24 cellular contexts compared by ENCODE assay signal in genomic region chr20:59596690-59597089, GRCh38. TPM values are rescaled to one million over a fixed set of nuclear protein-coding genes. Genes with fewer than 3 reads are reported as not detected.
"Had no signal": no experiment of that assay in that cellular context is flagged by ENCODE, and none has a peak within 500 bp of the region (broad histone marks: within the 10 kb centered on the region; RNA-seq: fewer than 3 reads in every experiment).

No MANE protein-coding gene starts in this region.

- H3K9ac ChIP-seq: parathyroid adenoma had no signal

- H3K36me3 ChIP-seq: gastroesophageal sphincter, lower lobe of right lung, transverse colon had no signal

- H3K4me3 ChIP-seq: gastroesophageal sphincter, lower lobe of right lung, transverse colon had no signal

- H3K4me1 ChIP-seq: gastroesophageal sphincter, lower lobe of right lung, parathyroid adenoma, transverse colon had no signal

- DNase-seq: activated CD4-positive, alpha-beta T cell treated with anti-CD3 and anti-CD28 coated beads for 36 hours; activated CD4-positive, CD25-positive, alpha-beta regulatory T cell; activated CD8-positive, alpha-beta memory T cell treated with anti-CD3 and anti-CD28 coated beads, Interleukin-2, amount 10 ng/mL, durations not matched to agents 7 days and 5 days; activated CD8-positive, alpha-beta T cell treated with anti-CD3 and anti-CD28 coated beads, Interleukin-2, amount 10 ng/mL, durations not matched to agents 7 days and 5 days; activated naive CD4-positive, alpha-beta T cell; activated T-cell treated with anti-CD3 and anti-CD28 coated beads, Interleukin-2, amount 50 U/mL, for 72 hours; cortex of kidney; effector memory CD8-positive, alpha-beta T cell; erythroblast; hypothalamus; immature natural killer cell; kidney; lower lobe of right lung; mesenchymal stem cell; naive thymus-derived CD8-positive, alpha-beta T cell; occipital lobe; right cardiac atrium; stimulated activated CD4-positive, alpha-beta T cell treated with anti-CD3 and anti-CD28 coated beads, Interleukin-15, amount 100 ng/mL, for 24 hours; stimulated activated naive CD4-positive, alpha-beta T cell; transverse colon had no signal

- ATAC-seq: activated CD4-positive, alpha-beta T cell treated with anti-CD3 and anti-CD28 coated beads for 36 hours; activated CD8-positive, alpha-beta memory T cell treated with anti-CD3 and anti-CD28 coated beads, Interleukin-2, amount 10 ng/mL, durations not matched to agents 7 days and 5 days; activated CD8-positive, alpha-beta T cell treated with anti-CD3 and anti-CD28 coated beads, Interleukin-2, amount 10 ng/mL, durations not matched to agents 7 days and 5 days; activated naive CD4-positive, alpha-beta T cell treated with anti-CD3 and anti-CD28 coated beads, Interleukin-2, amount 50 U/mL, for 72 hours; activated T-cell treated with anti-CD3 and anti-CD28 coated beads, Interleukin-2, amount 50 U/mL, for 72 hours; effector memory CD8-positive, alpha-beta T cell; gastroesophageal sphincter; lower lobe of right lung; naive thymus-derived CD8-positive, alpha-beta T cell had no signal

- H3K9me3 ChIP-seq: gastroesophageal sphincter, lower lobe of right lung, transverse colon had no signal

- H3K27ac ChIP-seq: gastroesophageal sphincter, lower lobe of right lung, parathyroid adenoma, transverse colon had no signal

RNA-seq across cellular contexts. Expression of gene PHACTR3, which starts 7.7 kb away (rescaled TPM):
- total RNA-seq: activated CD4-positive, alpha-beta T cell treated with anti-CD3 and anti-CD28 coated beads for 36 hours; activated CD8-positive, alpha-beta memory T cell treated with anti-CD3 and anti-CD28 coated beads, Interleukin-2, amount 10 ng/mL, durations not matched to agents 7 days and 5 days; activated CD8-positive, alpha-beta T cell treated with anti-CD3 and anti-CD28 coated beads, Interleukin-2, amount 10 ng/mL, durations not matched to agents 7 days and 5 days; activated naive CD4-positive, alpha-beta T cell treated with anti-CD3 and anti-CD28 coated beads, Interleukin-2, amount 50 U/mL, for 72 hours; activated T-cell treated with anti-CD3 and anti-CD28 coated beads, Interleukin-2, amount 50 U/mL, for 72 hours; naive thymus-derived CD8-positive, alpha-beta T cell; pulmonary artery endothelial cell had no signal
